In the genomic region with DNA sequence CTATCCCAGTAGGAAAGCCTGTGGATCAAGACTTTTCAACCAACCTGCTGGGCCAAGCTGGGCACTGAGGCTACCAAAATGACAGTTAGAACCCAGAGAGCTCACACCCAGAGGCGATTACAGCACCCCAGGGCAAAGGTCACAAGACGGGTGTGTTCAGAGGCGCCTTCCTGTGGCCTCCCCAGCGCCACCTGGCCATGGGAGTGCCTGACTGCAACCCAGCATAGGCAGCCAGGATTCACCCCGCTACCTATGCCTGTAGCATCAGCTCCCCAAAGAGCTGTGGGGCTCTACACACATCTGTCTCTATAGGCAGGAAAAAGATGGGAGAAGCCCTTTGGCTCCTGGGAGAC, we compare ENCODE assay signal across 8 cellular contexts. TPM values are rescaled to one million over a fixed set of nuclear protein-coding genes. Genes with fewer than 3 reads are reported as not detected.
A peak's percentile ranks its signal among the peaks of the same experiment; 100 is the strongest.
DNase-seq lines count a peak whose midpoint lies in the region; ATAC-seq and TF ChIP-seq lines count a peak whose summit lies in the region.

No MANE protein-coding gene starts in this region.

- CTCF ChIA-PET in Caco-2 (lab: Charles Lee), result interaction anchor here (0.6 to 1.2 kb wide), 6 partner anchors 9 to 409 kb away, joined by 4 to 9 read pairs (median 5); no protein-coding TSS in a partner anchor

- intact Hi-C loops in Caco-2 (cut with micrococcal nuclease; ENCODE audit: unreplicated experiment), result loop anchor here (1.0 to 10.0 kb wide), 3 partner anchors 47 to 287 kb away; no protein-coding TSS in a partner anchor
- intact Hi-C loops in sciatic nerve (cut with DNase I), result no loop called here

- H3K4me1 Mint-ChIP-seq in Caco-2 (ENCODE audit: low read depth, unreplicated experiment), result peaks cover 10% of the 10 kb centered on the region

- H3K4me1 ChIP-seq in Caco-2, result peaks cover 18% of the 10 kb centered on the region

- no peaks in the 10 kb centered on the region for H3K36me3 Mint-ChIP-seq in Caco-2 (ENCODE audit: insufficient read depth, unreplicated experiment)

- H3K27me3 ChIP-seq in Caco-2 (replicated peaks; ENCODE audit: control insufficient read depth, insufficient read depth, low read length), result no peaks in the 10 kb centered on the region

- TF ChIP-seq CTCF in Caco-2 (IDR thresholded peaks at IDR 0.05; ENCODE audit: insufficient read depth in 1 of 2, low read depth in 1 of 2, low read length in 1 of 2, severe bottlenecking in 1 of 2, unreplicated experiment in 1 of 2), result peak; percentile 66 to 72

- ATAC-seq in GM19438 (IDR thresholded peaks at IDR 0.05; ENCODE audit: low read depth, unreplicated experiment) (peak; percentile 80), sciatic nerve (no peak)

- H3K27me3 Mint-ChIP-seq in Caco-2 (ENCODE audit: insufficient read depth, unreplicated experiment), result no peaks in the 10 kb centered on the region

- peak overlapping the region; percentile 2 for H3K27ac Mint-ChIP-seq in Caco-2 (ENCODE audit: unreplicated experiment)

- H3K4me3 Mint-ChIP-seq in Caco-2 (ENCODE audit: unreplicated experiment), result no peak overlapping the region

- DNase-seq in Caco-2 (peak; percentile 74 to 75), LoVo (ENCODE audit: low spot score) (peak; percentile 57), amniotic epithelial cell (ENCODE audit: low read depth) (peak; percentile 20), sciatic nerve (ENCODE audit: low spot score) (peak; percentile 54), NCI-H524 (lab: John Stamatoyannopoulos, UW) (no peak), NCI-H748 (lab: John Stamatoyannopoulos, UW; ENCODE audit: unreplicated experiment) (no peak), medulla oblongata (ENCODE audit: extremely low spot score) (no peak)

- BruUV-seq in Caco-2 (replicated peaks; lab: Mats Ljungman, UMichigan), result no TSS peak

- POLR2A ChIA-PET in Caco-2 (lab: Charles Lee), result no interaction called here

- H3K9me3 ChIP-seq in Caco-2, result no peaks in the 10 kb centered on the region

- H3K36me3 ChIP-seq in Caco-2 (ENCODE audit: control insufficient read depth, insufficient read depth, low read length), result no peaks in the 10 kb centered on the region

- H3K9me3 Mint-ChIP-seq in Caco-2 (ENCODE audit: unreplicated experiment), result no peaks in the 10 kb centered on the region

- no peak overlapping the region for H3K4me3 ChIP-seq in Caco-2 (ENCODE audit: low read depth, low read length)

RNA-seq across cellular contexts. Expression of gene PDGFRB, which starts 33.5 kb away (rescaled TPM):
- total RNA-seq in Caco-2 (2022) (5.9 and 7.2 TPM in 2 replicates), sciatic nerve (215 TPM)

RNA-seq across cellular contexts. Expression of gene CSF1R, which starts 35.8 kb away (rescaled TPM):
- total RNA-seq in Caco-2 (2022) (5.8 and 8.2 TPM in 2 replicates), sciatic nerve (74.8 TPM)

RNA-seq across cellular contexts. Expression of gene CDX1, which starts 44.4 kb away (rescaled TPM):
- total RNA-seq in Caco-2 (2022), result 0.29 and 0.65 TPM in 2 replicates
- not detected for total RNA-seq in sciatic nerve

Comparison
In these comparisons a context has a peak if more than half of its experiments do, and no peak if none do; other contexts are left out.
1. DNase-seq: peak in Caco-2 (2 of 2), LoVo (single experiment), amniotic epithelial cell (single experiment) and sciatic nerve (single experiment); none in NCI-H524 (0 of 2), NCI-H748 (single experiment) and medulla oblongata (single experiment).
2. RNA of gene PDGFRB, which starts 33.5 kb away (total RNA-seq): 215 TPM in sciatic nerve (single experiment); 5.9 to 7.2 TPM in Caco-2; every median in the first group is over 10 times any median in the second.